Comparison of ENCODE assay signal across 9 cellular contexts in genomic region chr19:1245884-1246816, GRCh38. TPM values are rescaled to one million over a fixed set of nuclear protein-coding genes. Genes with fewer than 3 reads are reported as not detected.
DNase-seq lines count a peak whose midpoint lies in the region; ATAC-seq and TF ChIP-seq lines count a peak whose summit lies in the region.
"Had no signal": no experiment of that assay in that cellular context is flagged by ENCODE, and none has a peak within 500 bp of the region (broad histone marks: within the 10 kb centered on the region; RNA-seq: fewer than 3 reads in every experiment).

No MANE protein-coding gene starts in this region.

- H3K9me3 ChIP-seq in mucosa of rectum (ENCODE audit: control insufficient read depth in 2 of 2, low read length in 2 of 2) (no peaks in the 10 kb centered on the region), transverse colon (no peaks in the 10 kb centered on the region), MG63 (no peaks in the 10 kb centered on the region)

- DNase-seq in activated CD4-positive, alpha-beta T cell treated with anti-CD3 and anti-CD28 coated beads, Interleukin-2, amount 10 ng/mL, durations not matched to agents 7 days and 5 days, result no peak
- no peak for DNase-seq in activated CD4-positive, alpha-beta T cell treated with anti-CD3 and anti-CD28 coated beads for 1 hour
- DNase-seq in transverse colon (peak; percentile 88), MG63 (no peak)
- no peak for DNase-seq in effector memory CD8-positive, alpha-beta T cell

- peaks cover 6% of the 10 kb centered on the region for H3K36me3 Mint-ChIP-seq in activated CD4-positive, alpha-beta T cell treated with anti-CD3 and anti-CD28 coated beads, Interleukin-2, amount 10 ng/mL, durations not matched to agents 7 days and 5 days (ENCODE audit: low read depth)
- H3K36me3 Mint-ChIP-seq in effector memory CD8-positive, alpha-beta T cell (ENCODE audit: insufficient read depth), result peaks cover 36% of the 10 kb centered on the region

- peak overlapping the region; percentile 19 for H3K27ac Mint-ChIP-seq in activated CD4-positive, alpha-beta T cell treated with anti-CD3 and anti-CD28 coated beads, Interleukin-2, amount 10 ng/mL, durations not matched to agents 7 days and 5 days
- peak overlapping the region in 1 of 2 donors; percentile 15 for H3K27ac Mint-ChIP-seq in effector memory CD8-positive, alpha-beta T cell

- in situ Hi-C loops in transverse colon (cut with MboI; ENCODE audit: low pct_ligation_motif_present in 1 of 4, low pct_unique_long_range_greater_than_20kb in 1 of 4, low sequenced_read_pairs in 3 of 4), result no loop called here

- H3K4me3 ChIP-seq in mucosa of rectum (ENCODE audit: low read length in 2 of 2) (peak overlapping the region in 1 of 2 donors; percentile 39), transverse colon (no peak overlapping the region), MG63 (no peak overlapping the region)

- intact Hi-C loops in transverse colon (cut with DNase I; ENCODE audit: low total_unique reads), result loop anchor here (10.0 kb wide), 2 partner anchors 141 to 221 kb away; partner anchors contain the start of genes CNN2, GPX4, RNU6-2 and TMEM259

- POLR2A ChIA-PET in activated CD4-positive, alpha-beta T cell treated with anti-CD3 and anti-CD28 coated beads, Interleukin-2, amount 10 ng/mL, durations not matched to agents 7 days and 5 days (lab: Charles Lee), result no interaction called here

- no peak overlapping the region for H3K4me3 Mint-ChIP-seq in activated CD4-positive, alpha-beta T cell treated with anti-CD3 and anti-CD28 coated beads, Interleukin-2, amount 10 ng/mL, durations not matched to agents 7 days and 5 days
- peak overlapping the region in 1 of 2 donors; percentile 21 for H3K4me3 Mint-ChIP-seq in effector memory CD8-positive, alpha-beta T cell
- H3K4me3 Mint-ChIP-seq: central memory CD8-positive, alpha-beta T cell had no signal

- 51 to 80% methylated on average over 3 to 23 of the region's 24 CpGs for WGBS in transverse colon (ENCODE audit: low coverage in 1 of 2), 2 donors

- H3K27ac ChIP-seq in cingulate gyrus (ENCODE audit: low read depth, low read length), result peak overlapping the region; percentile 65
- peak overlapping the region; percentile 95 to 99 for H3K27ac ChIP-seq in mucosa of rectum (ENCODE audit: low read depth in 2 of 2, low read length in 2 of 2)
- H3K27ac ChIP-seq in transverse colon, result peak overlapping the region; percentile 98 to 99 (median 98)

- no peak for ATAC-seq in GM21381 (IDR thresholded peaks at IDR 0.05; ENCODE audit: unreplicated experiment)
- no peak for ATAC-seq in effector memory CD8-positive, alpha-beta T cell (replicated peaks)

- CTCF ChIA-PET in activated CD4-positive, alpha-beta T cell treated with anti-CD3 and anti-CD28 coated beads, Interleukin-2, amount 10 ng/mL, durations not matched to agents 7 days and 5 days (lab: Charles Lee), result interaction anchor here (0.6 to 7.5 kb wide), 3 partner anchors 18 to 140 kb away, joined by 3 to 299 read pairs (median 34); partner anchors contain the start of genes CIRBP and FAM174C

- peak overlapping the region in 1 of 2 donors; percentile 50 for H3K9ac ChIP-seq in mucosa of rectum (ENCODE audit: low read depth in 1 of 2, low read length in 2 of 2)

- TF ChIP-seq EP300 in transverse colon (IDR thresholded peaks at IDR 0.05; ENCODE audit: low read depth), result peak; percentile 98

- H3K4me1 Mint-ChIP-seq in activated CD4-positive, alpha-beta T cell treated with anti-CD3 and anti-CD28 coated beads, Interleukin-2, amount 10 ng/mL, durations not matched to agents 7 days and 5 days, result peaks cover 25% of the 10 kb centered on the region
- H3K4me1 Mint-ChIP-seq in effector memory CD8-positive, alpha-beta T cell (ENCODE audit: low read depth in 2 of 2), result peaks cover 13 to 15% of the 10 kb centered on the region in 2 donors

- H3K4me1 ChIP-seq in mucosa of rectum (ENCODE audit: control insufficient read depth in 2 of 2, insufficient read depth in 2 of 2, low read length in 2 of 2), result peaks cover 41 to 56% of the 10 kb centered on the region in 2 donors
- H3K4me1 ChIP-seq in transverse colon, result peaks cover 54 to 61% (median 58%) of the 10 kb centered on the region in 4 donors

- H3K27me3 ChIP-seq in mucosa of rectum (ENCODE audit: control insufficient read depth in 2 of 2, insufficient read depth in 2 of 2, low read length in 2 of 2) (no peaks in the 10 kb centered on the region), transverse colon (no peaks in the 10 kb centered on the region), MG63 (no peaks in the 10 kb centered on the region)

- peaks cover 2% of the 10 kb centered on the region for H3K27me3 Mint-ChIP-seq in activated CD4-positive, alpha-beta T cell treated with anti-CD3 and anti-CD28 coated beads, Interleukin-2, amount 10 ng/mL, durations not matched to agents 7 days and 5 days
- H3K27me3 Mint-ChIP-seq in effector memory CD8-positive, alpha-beta T cell, result no peaks in the 10 kb centered on the region
- H3K27me3 Mint-ChIP-seq: central memory CD8-positive, alpha-beta T cell had no signal

- TF ChIP-seq POLR2A in transverse colon (IDR thresholded peaks at IDR 0.05), result peak; percentile 67

- H3K9me3 Mint-ChIP-seq in activated CD4-positive, alpha-beta T cell treated with anti-CD3 and anti-CD28 coated beads, Interleukin-2, amount 10 ng/mL, durations not matched to agents 7 days and 5 days, result no peaks in the 10 kb centered on the region
- no peaks in the 10 kb centered on the region for H3K9me3 Mint-ChIP-seq in effector memory CD8-positive, alpha-beta T cell
- H3K9me3 Mint-ChIP-seq: central memory CD8-positive, alpha-beta T cell had no signal

- no peaks in the 10 kb centered on the region for H3K36me3 ChIP-seq in mucosa of rectum (ENCODE audit: control insufficient read depth in 2 of 2, insufficient read depth in 2 of 2, low read length in 2 of 2)
- H3K36me3 ChIP-seq in transverse colon, result no peaks in the 10 kb centered on the region
- peaks cover 14% of the 10 kb centered on the region for H3K36me3 ChIP-seq in MG63

- TF ChIP-seq CTCF in transverse colon (IDR thresholded peaks at IDR 0.05), result no peak

RNA-seq across cellular contexts. Expression of gene MIDN, which starts 2.2 kb away (rescaled TPM):
- total RNA-seq in activated CD4-positive, alpha-beta T cell treated with anti-CD3 and anti-CD28 coated beads, Interleukin-2, amount 10 ng/mL, durations not matched to agents 7 days and 5 days, result 10 to 100 TPM; 58.0 to 65.7 TPM
- total RNA-seq in transverse colon, result 100 to 1,000 TPM in 3 of 4 donors, 10 to 100 TPM in 1; 89.4 to 379 (median 116) TPM
- 4.6 and 5.7 TPM in 2 replicates for total RNA-seq in MG63 (2014; rRNA removed; shearing (Covaris generic); ENCODE audit: low replicate concordance)

RNA-seq across cellular contexts. Expression of gene ATP5F1D, which starts 4.6 kb away (rescaled TPM):
- 100 to 1,000 TPM; 151 to 166 TPM for total RNA-seq in activated CD4-positive, alpha-beta T cell treated with anti-CD3 and anti-CD28 coated beads, Interleukin-2, amount 10 ng/mL, durations not matched to agents 7 days and 5 days
- total RNA-seq in transverse colon, result 100 to 1,000 TPM; 157 to 650 (median 240) TPM
- 29.4 and 33.8 TPM in 2 replicates for total RNA-seq in MG63 (2014; rRNA removed; shearing (Covaris generic); ENCODE audit: low replicate concordance)

RNA-seq across cellular contexts. Expression of gene CBARP, which starts 8.3 kb away (rescaled TPM):
- total RNA-seq in activated CD4-positive, alpha-beta T cell treated with anti-CD3 and anti-CD28 coated beads, Interleukin-2, amount 10 ng/mL, durations not matched to agents 7 days and 5 days, result not detected
- total RNA-seq in transverse colon, result 1 to 10 TPM in 1 of 4 donors, under 1 TPM in 2, not detected in 1; 0.32 to 5.2 (median 0.68) TPM
- 0.30 and 0.35 TPM in 2 replicates for total RNA-seq in MG63 (2014; rRNA removed; shearing (Covaris generic); ENCODE audit: low replicate concordance)

RNA-seq across cellular contexts. Expression of gene CIRBP, which starts 23.0 kb away (rescaled TPM):
- 100 to 1,000 TPM; 169 to 224 TPM for total RNA-seq in activated CD4-positive, alpha-beta T cell treated with anti-CD3 and anti-CD28 coated beads, Interleukin-2, amount 10 ng/mL, durations not matched to agents 7 days and 5 days
- total RNA-seq in transverse colon, result 100 to 1,000 TPM; 431 to 488 (median 460) TPM
- 64.1 and 68.5 TPM in 2 replicates for total RNA-seq in MG63 (2014; rRNA removed; shearing (Covaris generic); ENCODE audit: low replicate concordance)

RNA-seq across cellular contexts. Expression of gene FAM174C, which starts 29.2 kb away (rescaled TPM):
- total RNA-seq in activated CD4-positive, alpha-beta T cell treated with anti-CD3 and anti-CD28 coated beads, Interleukin-2, amount 10 ng/mL, durations not matched to agents 7 days and 5 days, result 10 to 100 TPM; 47.8 to 51.5 TPM
- total RNA-seq in transverse colon, result 100 to 1,000 TPM in 2 of 4 donors, 10 to 100 TPM in 2; 72.5 to 116 (median 99.0) TPM
- total RNA-seq in MG63 (2014; rRNA removed; shearing (Covaris generic); ENCODE audit: low replicate concordance), result 32.2 and 57.2 TPM in 2 replicates
